In the genomic region with DNA sequence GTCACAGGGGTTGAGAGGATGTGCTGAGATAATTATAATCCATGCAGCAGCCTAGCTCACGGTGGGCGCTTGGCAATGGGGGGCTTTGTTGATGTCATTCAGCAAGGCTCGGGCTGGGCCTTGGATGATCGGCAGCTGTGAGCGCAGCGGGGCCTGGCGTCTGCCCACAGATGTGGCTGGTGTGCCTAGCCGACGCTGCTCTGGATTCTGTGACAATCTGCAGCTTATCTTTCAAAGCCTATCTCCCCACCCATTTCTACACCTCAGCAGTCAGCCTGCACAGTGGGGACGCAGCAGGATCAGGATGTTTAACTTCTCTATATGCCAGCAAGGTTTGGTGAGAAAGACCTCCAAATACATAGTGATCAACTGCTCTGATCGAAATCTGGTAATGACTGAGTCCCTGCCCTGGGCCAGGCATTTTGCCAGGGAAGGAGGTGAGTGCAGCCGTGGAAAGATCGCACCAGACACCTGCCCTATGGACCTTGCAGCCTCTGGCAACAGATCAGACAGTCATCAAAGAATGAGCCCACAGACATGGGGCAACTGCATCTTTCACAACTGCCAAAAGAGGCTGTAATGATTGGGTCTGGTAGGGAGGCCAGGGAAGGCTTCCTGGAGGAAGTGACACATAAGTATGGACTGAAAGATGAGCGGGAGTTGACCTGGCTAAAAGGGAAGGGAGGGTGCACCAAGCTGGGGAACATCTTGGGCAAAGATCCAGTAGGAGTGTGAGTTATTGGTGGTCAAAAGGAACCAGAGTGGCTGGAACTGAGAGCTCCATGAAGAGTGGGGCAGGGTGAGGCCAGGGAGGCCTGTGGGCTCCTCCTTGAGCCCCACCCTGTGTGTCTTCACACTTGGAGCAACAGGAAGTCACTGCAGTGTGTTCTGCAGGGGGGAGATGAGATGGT, we compare ENCODE assay signal across 9 cellular contexts. TPM values are rescaled to one million over a fixed set of nuclear protein-coding genes. Genes with fewer than 3 reads are reported as not detected.
DNase-seq lines count a peak whose midpoint lies in the region; ATAC-seq and TF ChIP-seq lines count a peak whose summit lies in the region.
"Had no signal": no experiment of that assay in that cellular context is flagged by ENCODE, and none has a peak within 500 bp of the region (broad histone marks: within the 10 kb centered on the region; RNA-seq: fewer than 3 reads in every experiment).

No MANE protein-coding gene starts in this region.

- POLR2A ChIA-PET in Panc1 (lab: Charles Lee), result no interaction called here

- peak overlapping the region; percentile 1; the same call in 1 of the 2 replicates for H3K27ac ChIP-seq in Panc1 (ENCODE audit: low read length)
- peak overlapping the region; percentile 79 to 89 (median 82) for H3K27ac ChIP-seq in thyroid gland
- no peak overlapping the region for H3K27ac ChIP-seq in testis

- BruUV-seq in Panc1 (replicated peaks; lab: Mats Ljungman, UMichigan), result no TSS peak

- ATAC-seq in Panc1, result peak; percentile 27; the same call in 1 of the 2 replicates

- CTCF ChIA-PET in Panc1 (lab: Charles Lee), result no interaction called here

- H3K4me1 Mint-ChIP-seq in HFFc6 (ENCODE audit: low read depth), result peaks cover 58% of the 10 kb centered on the region

- no peaks in the 10 kb centered on the region for H3K36me3 ChIP-seq in Panc1 (ENCODE audit: control insufficient read depth, insufficient read depth, low read length)
- no peaks in the 10 kb centered on the region for H3K36me3 ChIP-seq in thyroid gland
- H3K36me3 ChIP-seq in testis (ENCODE audit: low read depth, missing control alignments), result no peaks in the 10 kb centered on the region

- TF ChIP-seq POLR2A in thyroid gland (IDR thresholded peaks at IDR 0.05) (no peak), testis (IDR thresholded peaks at IDR 0.05) (no peak)

- H3K4me3 ChIP-seq in Panc1 (ENCODE audit: low read depth in 2 of 2, low read length in 2 of 2), result no peak overlapping the region
- H3K4me3 ChIP-seq in thyroid gland (replicated peaks in 1 of 3), result no peak overlapping the region
- no peak overlapping the region for H3K4me3 ChIP-seq in testis

- 76 to 88% methylated on average over 14 of the region's 14 CpGs for WGBS in thyroid gland, 2 donors
- 83 to 91% methylated on average over 11 to 14 of the region's 14 CpGs for WGBS in testis, 2 donors

- H3K9me3 ChIP-seq in Panc1 (ENCODE audit: control insufficient read depth, insufficient read depth, low read depth, low read length) (no peaks in the 10 kb centered on the region), thyroid gland (no peaks in the 10 kb centered on the region), testis (no peaks in the 10 kb centered on the region)

- peaks cover 40% of the 10 kb centered on the region for H3K4me1 ChIP-seq in Panc1 (ENCODE audit: control insufficient read depth, insufficient read depth, low read length)
- H3K4me1 ChIP-seq in thyroid gland, result peaks cover 36 to 43% of the 10 kb centered on the region in 2 donors
- no peaks in the 10 kb centered on the region for H3K4me1 ChIP-seq in testis

- peak overlapping the region; percentile 42 for H3K4me3 Mint-ChIP-seq in HFFc6
- H3K4me3 Mint-ChIP-seq: naive B cell had no signal

- peak; percentile 85 for DNase-seq in HFFc6
- DNase-seq in Panc1 (ENCODE audit: low read depth, low spot score), result peak; percentile 84
- DNase-seq in fibroblast of gingiva (ENCODE audit: low read depth), result peak; percentile 13
- peak; percentile 23 to 29 for DNase-seq in thyroid gland
- DNase-seq in stimulated activated naive CD4-positive, alpha-beta T cell (lab: John Stamatoyannopoulos, UW), result no peak
- no peak for DNase-seq in testis
- DNase-seq in T-helper 9 cell, result no peak
- DNase-seq: erythroblast, naive B cell had no signal

- peaks cover 2% of the 10 kb centered on the region for H3K27me3 Mint-ChIP-seq in HFFc6 (ENCODE audit: insufficient read depth)

- peak overlapping the region; percentile 52 for H3K27ac Mint-ChIP-seq in HFFc6
- H3K27ac Mint-ChIP-seq: naive B cell had no signal

- in situ Hi-C loops in Panc1 (cut with HindIII; ENCODE audit: low pct_unique_long_range_greater_than_20kb, low sequenced_read_pairs), result no loop called here

- H3K9me3 Mint-ChIP-seq in HFFc6, result no peaks in the 10 kb centered on the region
- H3K9me3 Mint-ChIP-seq: naive B cell had no signal

- H3K27me3 ChIP-seq in Panc1 (ENCODE audit: control insufficient read depth, insufficient read depth, low read length), result no peaks in the 10 kb centered on the region
- no peaks in the 10 kb centered on the region for H3K27me3 ChIP-seq in thyroid gland
- H3K27me3 ChIP-seq in testis, result no peaks in the 10 kb centered on the region

- TF ChIP-seq CTCF in HFFc6 (IDR thresholded peaks at IDR 0.05), result no peak
- TF ChIP-seq CTCF in Panc1 (IDR thresholded peaks at IDR 0.05), result no peak
- no peak for TF ChIP-seq CTCF in thyroid gland (IDR thresholded peaks at IDR 0.05)
- TF ChIP-seq CTCF in testis (IDR thresholded peaks at IDR 0.05), result no peak

- intact Hi-C loops in Panc1 (cut with micrococcal nuclease; ENCODE audit: unreplicated experiment), result no loop called here
- intact Hi-C loops in thyroid gland (cut with DNase I), result no loop called here
- intact Hi-C loops in testis (cut with DNase I; ENCODE audit: low total_unique reads), result no loop called here

- H3K36me3 Mint-ChIP-seq in HFFc6 (ENCODE audit: low read depth), result no peaks in the 10 kb centered on the region
- H3K36me3 Mint-ChIP-seq: naive B cell had no signal

RNA-seq across cellular contexts. Expression of a gene that starts 35.3 kb away (rescaled TPM):
- 10 to 100 TPM; 13.1 to 36.4 (median 30.9) TPM for total RNA-seq in HFFc6 (2021; fragmentation: NEBNext Ultra II Directional; extraction: Animal tissue kit (Norgen Biotek cat#: 25700))
- 29.0 TPM for total RNA-seq in Panc1 (2021; ENCODE audit: unreplicated experiment)
- 27.5 TPM for polyA plus RNA-seq in Panc1 (2012; ENCODE audit: insufficient read length)
- total RNA-seq in thyroid gland, result 10 to 100 TPM in 3 of 4 donors, 1 to 10 TPM in 1; 7.5 to 27.3 (median 23.8) TPM
- total RNA-seq in testis, result 1 to 10 TPM; 7.7 to 9.4 TPM
- polyA plus RNA-seq in testis (ENCODE audit: insufficient read depth, low read depth, low replicate concordance), result 8.2 TPM

Comparison
In these comparisons a context has a peak if more than half of its experiments do, and no peak if none do; other contexts are left out.
1. DNase-seq: peak in HFFc6 (single experiment), Panc1 (single experiment), fibroblast of gingiva (single experiment) and thyroid gland (2 of 2); none in stimulated activated naive CD4-positive, alpha-beta T cell (0 of 6), testis (single experiment) and T-helper 9 cell (single experiment).
2. H3K27ac ChIP-seq: peak in Panc1 (single experiment) and thyroid gland (3 of 3); none in testis (0 of 2).